14 cellular contexts compared by ENCODE assay signal in the genomic region with DNA sequence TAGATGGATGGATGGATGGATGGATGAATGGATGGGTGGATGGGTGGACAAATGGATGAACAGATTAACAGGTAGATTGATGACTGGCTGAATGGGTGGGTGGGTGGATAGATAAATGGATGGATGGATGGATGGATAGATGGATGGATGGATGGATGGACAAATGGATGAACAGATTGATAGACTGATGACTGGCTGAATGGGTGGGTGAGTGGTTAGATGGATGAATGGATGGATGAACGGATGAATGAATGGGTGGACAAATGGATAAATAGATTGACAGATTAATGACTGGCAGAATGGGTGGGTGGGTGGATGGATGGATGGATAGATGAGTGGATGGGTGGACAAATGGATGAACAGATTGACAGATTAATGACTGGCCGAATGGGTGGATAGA. TPM values are rescaled to one million over a fixed set of nuclear protein-coding genes. Genes with fewer than 3 reads are reported as not detected.
DNase-seq lines count a peak whose midpoint lies in the region; ATAC-seq lines count a peak whose summit lies in the region.
"Had no signal": no experiment of that assay in that cellular context is flagged by ENCODE, and none has a peak within 500 bp of the region (broad histone marks: within the 10 kb centered on the region; RNA-seq: fewer than 3 reads in every experiment).

No MANE protein-coding gene starts in this region.

- no peak for ATAC-seq in naive thymus-derived CD4-positive, alpha-beta T cell
- ATAC-seq in GM21390 (IDR thresholded peaks at IDR 0.05; ENCODE audit: unreplicated experiment): no peak

- intact Hi-C loops in naive thymus-derived CD4-positive, alpha-beta T cell (cut with micrococcal nuclease): loop anchor here (2.0 kb wide), 2 partner anchors 13 to 15 kb away; partner anchors contain the start of gene AKAP17A (in 1 of the 2)

- no peaks in the 10 kb centered on the region for H3K27me3 ChIP-seq in naive thymus-derived CD4-positive, alpha-beta T cell (ENCODE audit: control insufficient read depth in 2 of 2, insufficient read depth in 2 of 2, low read length in 2 of 2)
- H3K27me3 ChIP-seq: BLaER1 had no signal

- no peaks in the 10 kb centered on the region for H3K27me3 Mint-ChIP-seq in naive thymus-derived CD4-positive, alpha-beta T cell

- H3K4me1 ChIP-seq in naive thymus-derived CD4-positive, alpha-beta T cell (ENCODE audit: control insufficient read depth in 2 of 2, insufficient read depth in 2 of 2, low read length in 2 of 2): peaks cover 37 to 38% of the 10 kb centered on the region in 2 donors

- H3K27ac ChIP-seq in KOPT-K1 (ENCODE audit: low read depth, low read length, poor library complexity, severe bottlenecking): peak overlapping the region; percentile 85
- H3K27ac ChIP-seq in naive thymus-derived CD4-positive, alpha-beta T cell (ENCODE audit: low read depth, low read length): peak overlapping the region; percentile 44
- H3K27ac ChIP-seq: BLaER1 had no signal

- H3K9me3 ChIP-seq in KOPT-K1 (ENCODE audit: insufficient read depth, low read length, poor library complexity, severe bottlenecking): peaks cover 13% of the 10 kb centered on the region
- no peaks in the 10 kb centered on the region for H3K9me3 ChIP-seq in naive thymus-derived CD4-positive, alpha-beta T cell (ENCODE audit: control insufficient read depth in 2 of 3, low read length in 3 of 3)

- no peak overlapping the region for H3K27ac Mint-ChIP-seq in naive thymus-derived CD4-positive, alpha-beta T cell

- peak; percentile 28 for DNase-seq in activated CD8-positive, alpha-beta memory T cell treated with anti-CD3 and anti-CD28 coated beads for 24 hours
- no peak for DNase-seq in activated CD8-positive, alpha-beta memory T cell treated with anti-CD3 and anti-CD28 coated beads, Interleukin-2, amount 50 U/mL, for 48 hours
- no peak for DNase-seq in naive thymus-derived CD4-positive, alpha-beta T cell
- DNase-seq in H4 (ENCODE audit: low spot score): no peak
- DNase-seq in HPDE6-E6E7 (ENCODE audit: extremely low spot score): no peak
- DNase-seq: 8988T, AML-193, Calu3, DMS 273 treated with DMSO at 0.1 percent for 48 hours, HCEC 1CT had no signal

- H3K4me3 ChIP-seq in naive thymus-derived CD4-positive, alpha-beta T cell (ENCODE audit: low read length): no peak overlapping the region
- H3K4me3 ChIP-seq: BLaER1 had no signal

- POLR2A ChIA-PET in naive thymus-derived CD4-positive, alpha-beta T cell (lab: Charles Lee): no interaction called here

- no peaks in the 10 kb centered on the region for H3K36me3 Mint-ChIP-seq in naive thymus-derived CD4-positive, alpha-beta T cell

- no peak overlapping the region for H3K4me3 Mint-ChIP-seq in naive thymus-derived CD4-positive, alpha-beta T cell

- no peaks in the 10 kb centered on the region for H3K36me3 ChIP-seq in KOPT-K1 (ENCODE audit: insufficient read depth, low read length)
- no peaks in the 10 kb centered on the region for H3K36me3 ChIP-seq in naive thymus-derived CD4-positive, alpha-beta T cell (ENCODE audit: control insufficient read depth in 2 of 3, insufficient read depth in 3 of 3, low read length in 3 of 3)
- H3K36me3 ChIP-seq: BLaER1 had no signal

- H3K9me3 Mint-ChIP-seq in naive thymus-derived CD4-positive, alpha-beta T cell: no peaks in the 10 kb centered on the region

- peaks cover 11 to 29% (median 17%) of the 10 kb centered on the region in 7 donors for H3K4me1 Mint-ChIP-seq in naive thymus-derived CD4-positive, alpha-beta T cell

- CTCF ChIA-PET in naive thymus-derived CD4-positive, alpha-beta T cell (lab: Charles Lee): no interaction called here

RNA-seq across cellular contexts. Expression of gene AKAP17A, which starts 13.6 kb away (rescaled TPM):
- total RNA-seq in naive thymus-derived CD4-positive, alpha-beta T cell: 100 to 1,000 TPM in 4 of 5 experiments, 10 to 100 TPM in 1; 75.7 to 165 (median 125) TPM
- polyA plus RNA-seq in naive thymus-derived CD4-positive, alpha-beta T cell: 10 to 100 TPM; 19.2 to 66.9 TPM
- 12.7 and 13.5 TPM in 2 replicates for total RNA-seq in H4 (2014; rRNA removed; shearing (Covaris generic))

RNA-seq across cellular contexts. Expression of gene ASMT, which starts 37.0 kb away (rescaled TPM):
- total RNA-seq in naive thymus-derived CD4-positive, alpha-beta T cell: under 1 TPM in 1 of 5 experiments, not detected in 4; 0.32 TPM
- not detected for polyA plus RNA-seq in naive thymus-derived CD4-positive, alpha-beta T cell
- total RNA-seq in H4 (2014; rRNA removed; shearing (Covaris generic)): not detected in 2 replicates
- total RNA-seq: Calu3, G401 had no signal

RNA-seq across cellular contexts. Expression of gene P2RY8, which starts 40.9 kb away (rescaled TPM):
- 100 to 1,000 TPM; 109 to 158 (median 122) TPM for total RNA-seq in naive thymus-derived CD4-positive, alpha-beta T cell
- 100 to 1,000 TPM; 221 to 277 TPM for polyA plus RNA-seq in naive thymus-derived CD4-positive, alpha-beta T cell
- 0.25 TPM in 1 of 2 replicates, not detected in the other for total RNA-seq in H4 (2014; rRNA removed; shearing (Covaris generic))
- total RNA-seq: Calu3, G401 had no signal

Comparison
In these comparisons a context has a peak if more than half of its experiments do, and no peak if none do; other contexts are left out.
1. RNA of gene P2RY8, which starts 40.9 kb away (total RNA-seq): 109 to 158 TPM in naive thymus-derived CD4-positive, alpha-beta T cell; 0.25 TPM in H4; every median in the first group is over 10 times any median in the second.